In the genomic region with DNA sequence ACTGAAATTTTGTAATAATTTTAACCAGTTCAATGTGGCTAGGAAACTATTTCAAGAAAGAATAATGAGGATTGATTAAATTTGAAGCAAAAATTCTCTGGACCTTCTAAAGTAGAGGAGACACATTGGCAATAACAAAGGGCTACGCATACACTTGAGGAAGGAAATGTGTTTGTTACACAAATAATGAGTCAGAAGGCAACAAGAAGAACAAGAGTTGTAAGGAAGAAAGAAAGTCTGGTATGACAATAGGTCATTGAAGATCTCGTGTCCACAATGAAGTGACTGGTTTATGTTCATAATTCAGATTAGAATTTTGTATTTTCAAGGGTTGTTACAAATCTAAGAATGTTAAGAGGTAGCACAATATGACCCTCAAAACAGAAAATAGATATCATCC, we compare ENCODE assay signal across 26 cellular contexts. TPM values are rescaled to one million over a fixed set of nuclear protein-coding genes. Genes with fewer than 3 reads are reported as not detected.
DNase-seq lines count a peak whose midpoint lies in the region; ATAC-seq and TF ChIP-seq lines count a peak whose summit lies in the region.
"Had no signal": no experiment of that assay in that cellular context is flagged by ENCODE, and none has a peak within 500 bp of the region (broad histone marks: within the 10 kb centered on the region; RNA-seq: fewer than 3 reads in every experiment).

No MANE protein-coding gene starts in this region.

- no peak for ATAC-seq in effector memory CD8-positive, alpha-beta T cell (replicated peaks)
- ATAC-seq: GM23338 had no signal

- WGBS in hepatocyte (ENCODE audit: low lambda C conversion rate, missing lambda C conversion rate): 89% methylated on average over 2 of the region's 2 CpGs

- no peaks in the 10 kb centered on the region for H3K9me3 ChIP-seq in hepatocyte (ENCODE audit: low read depth)
- H3K9me3 ChIP-seq: Caco-2, lower lobe of right lung, thoracic aorta had no signal

- H3K4me2 ChIP-seq in hepatocyte: no peak overlapping the region
- H3K4me2 ChIP-seq: GM23338 had no signal

- no peak overlapping the region for H3K4me3 ChIP-seq in hepatocyte
- H3K4me3 ChIP-seq: cardiac muscle cell, GM23338, lower lobe of right lung, thoracic aorta had no signal

- no peaks in the 10 kb centered on the region for H3K27me3 Mint-ChIP-seq in activated T-helper 1 cell treated with anti-CD3 and anti-CD28 coated beads, Interleukin-12 subunit alpha, Interleukin-12 subunit beta, Interleukin-2, Interleukin-4 antibody, amounts not matched to agents 30 ng/mL and 10 ng/mL and 1 ng/mL, durations not matched to agents 14 hours and 24 hours and 36 hours (ENCODE audit: insufficient read depth)
- H3K27me3 Mint-ChIP-seq in effector memory CD8-positive, alpha-beta T cell: no peaks in the 10 kb centered on the region
- H3K27me3 Mint-ChIP-seq: activated CD4-positive, alpha-beta memory T cell treated with anti-CD3 and anti-CD28 coated beads for 36 hours had no signal

- peaks cover 56% of the 10 kb centered on the region for H3K36me3 Mint-ChIP-seq in activated T-helper 1 cell treated with anti-CD3 and anti-CD28 coated beads, Interleukin-12 subunit alpha, Interleukin-12 subunit beta, Interleukin-2, Interleukin-4 antibody, amounts not matched to agents 30 ng/mL and 10 ng/mL and 1 ng/mL, durations not matched to agents 14 hours and 24 hours and 36 hours (ENCODE audit: low read depth)
- peaks cover 19% of the 10 kb centered on the region for H3K36me3 Mint-ChIP-seq in effector memory CD8-positive, alpha-beta T cell (ENCODE audit: insufficient read depth)

- H3K27ac Mint-ChIP-seq in activated T-helper 1 cell treated with anti-CD3 and anti-CD28 coated beads, Interleukin-12 subunit alpha, Interleukin-12 subunit beta, Interleukin-2, Interleukin-4 antibody, amounts not matched to agents 30 ng/mL and 10 ng/mL and 1 ng/mL, durations not matched to agents 14 hours and 24 hours and 36 hours: peak overlapping the region; percentile 37
- H3K27ac Mint-ChIP-seq in effector memory CD8-positive, alpha-beta T cell: no peak overlapping the region
- H3K27ac Mint-ChIP-seq: activated CD4-positive, alpha-beta memory T cell treated with anti-CD3 and anti-CD28 coated beads for 36 hours; GM23338 had no signal

- intact Hi-C loops in activated T-helper 1 cell treated with anti-CD3 and anti-CD28 coated beads, Interleukin-12 subunit alpha, Interleukin-12 subunit beta, Interleukin-2, Interleukin-4 antibody, amounts not matched to agents 30 ng/mL and 10 ng/mL and 1 ng/mL, durations not matched to agents 14 hours and 24 hours and 36 hours (cut with micrococcal nuclease): no loop called here

- no peaks in the 10 kb centered on the region for H3K9me2 ChIP-seq in hepatocyte (replicated peaks; ENCODE audit: insufficient read depth)

- H3K4me1 Mint-ChIP-seq in activated T-helper 1 cell treated with anti-CD3 and anti-CD28 coated beads, Interleukin-12 subunit alpha, Interleukin-12 subunit beta, Interleukin-2, Interleukin-4 antibody, amounts not matched to agents 30 ng/mL and 10 ng/mL and 1 ng/mL, durations not matched to agents 14 hours and 24 hours and 36 hours (ENCODE audit: low read depth): peaks cover 62% of the 10 kb centered on the region
- peaks cover 18 to 45% of the 10 kb centered on the region in 2 donors for H3K4me1 Mint-ChIP-seq in effector memory CD8-positive, alpha-beta T cell (ENCODE audit: low read depth in 2 of 2)

- H3K36me3 ChIP-seq in hepatocyte (replicated peaks; ENCODE audit: insufficient read depth, low read depth): no peaks in the 10 kb centered on the region
- H3K36me3 ChIP-seq: cardiac muscle cell, lower lobe of right lung, thoracic aorta had no signal

- DNase-seq in NOMO-1 treated with DMSO at 0.1 percent for 48 hours (lab: John Stamatoyannopoulos, UW; ENCODE audit: unreplicated experiment) (peak; percentile 5), NOMO-1 treated with dmso at 0.1 percent for 144 hours (lab: John Stamatoyannopoulos, UW; ENCODE audit: unreplicated experiment) (no peak), glomerular endothelial cell (ENCODE audit: extremely low read depth, low read depth, low spot score) (peak; percentile 55), SW 1271 (lab: John Stamatoyannopoulos, UW) (no peak), hepatocyte (ENCODE audit: low spot score) (no peak), epidermal melanocyte (ENCODE audit: insufficient read length, low spot score) (no peak)
- no peak for DNase-seq in activated T-helper 1 cell treated with anti-CD3 and anti-CD28 coated beads, Interleukin-12 subunit alpha, Interleukin-12 subunit beta, Interleukin-2, Interleukin-4 antibody, amounts not matched to agents 30 ng/mL and 10 ng/mL and 1 ng/mL, durations not matched to agents 14 hours and 24 hours and 36 hours (ENCODE audit: low spot score)
- no peak for DNase-seq in effector memory CD8-positive, alpha-beta T cell
- DNase-seq: activated CD4-positive, alpha-beta memory T cell treated with anti-CD3 and anti-CD28 coated beads for 36 hours; activated naive CD4-positive, alpha-beta T cell treated with Interleukin-2 at 50 U/mL for 16 hours; activated T-cell treated with anti-CD3 and anti-CD28 coated beads for 4 hours; amygdala; Caco-2; erythroblast; kidney; lower lobe of right lung; NCI-H1436 treated with DMSO at 0.1 percent for 48 hours; NCI-H2171 treated with DMSO at 0.1 percent for 48 hours; NCI-H526 treated with DMSO at 0.1 percent for 48 hours; nucleus accumbens; small intestine; stimulated activated naive CD4-positive, alpha-beta T cell treated with Interleukin-2 at 50 U/mL for 16 hours had no signal

- no peaks in the 10 kb centered on the region for H3K4me1 ChIP-seq in hepatocyte (ENCODE audit: insufficient read depth)
- H3K4me1 ChIP-seq: Caco-2, lower lobe of right lung had no signal

- no peak overlapping the region for H3K27ac ChIP-seq in hepatocyte
- H3K27ac ChIP-seq: 22Rv1, cardiac muscle cell, lower lobe of right lung, thoracic aorta had no signal

- H2AFZ ChIP-seq in hepatocyte: no peak overlapping the region
- H2AFZ ChIP-seq: GM23338 had no signal

- no peaks in the 10 kb centered on the region for H3K79me2 ChIP-seq in hepatocyte

- peaks cover 11% of the 10 kb centered on the region for H3K9me3 Mint-ChIP-seq in activated T-helper 1 cell treated with anti-CD3 and anti-CD28 coated beads, Interleukin-12 subunit alpha, Interleukin-12 subunit beta, Interleukin-2, Interleukin-4 antibody, amounts not matched to agents 30 ng/mL and 10 ng/mL and 1 ng/mL, durations not matched to agents 14 hours and 24 hours and 36 hours
- H3K9me3 Mint-ChIP-seq in effector memory CD8-positive, alpha-beta T cell: no peaks in the 10 kb centered on the region
- H3K9me3 Mint-ChIP-seq: activated CD4-positive, alpha-beta memory T cell treated with anti-CD3 and anti-CD28 coated beads for 36 hours; GM23338 had no signal

- peak overlapping the region; percentile 43 for H3K4me3 Mint-ChIP-seq in activated T-helper 1 cell treated with anti-CD3 and anti-CD28 coated beads, Interleukin-12 subunit alpha, Interleukin-12 subunit beta, Interleukin-2, Interleukin-4 antibody, amounts not matched to agents 30 ng/mL and 10 ng/mL and 1 ng/mL, durations not matched to agents 14 hours and 24 hours and 36 hours
- H3K4me3 Mint-ChIP-seq in effector memory CD8-positive, alpha-beta T cell: no peak overlapping the region
- H3K4me3 Mint-ChIP-seq: activated CD4-positive, alpha-beta memory T cell treated with anti-CD3 and anti-CD28 coated beads for 36 hours; GM23338 had no signal

- no peaks in the 10 kb centered on the region for H4K20me1 ChIP-seq in hepatocyte (ENCODE audit: insufficient read depth, poor library complexity, severe bottlenecking)

- no peaks in the 10 kb centered on the region for H3K27me3 ChIP-seq in hepatocyte
- H3K27me3 ChIP-seq: cardiac muscle cell had no signal

- TF ChIP-seq CTCF in hepatocyte (IDR thresholded peaks at IDR 0.05; ENCODE audit: poor library complexity): no peak

RNA-seq across cellular contexts. Expression of a gene that starts 25.8 kb away (rescaled TPM):
- 63.1 and 65.2 TPM in 2 replicates for total RNA-seq in activated T-helper 1 cell treated with anti-CD3 and anti-CD28 coated beads, Interleukin-12 subunit alpha, Interleukin-12 subunit beta, Interleukin-2, Interleukin-4 antibody, amounts not matched to agents 30 ng/mL and 10 ng/mL and 1 ng/mL, durations not matched to agents 14 hours and 24 hours and 36 hours
- total RNA-seq in glomerular endothelial cell (1.6 and 3.9 TPM in 2 replicates), hepatocyte (6.0 and 7.1 TPM in 2 replicates)
- 1.8 and 3.1 TPM in 2 replicates for polyA plus RNA-seq in hepatocyte

Comparison
In these comparisons a context has a peak if more than half of its experiments do, and no peak if none do; other contexts are left out.
1. DNase-seq: peak in NOMO-1 treated with DMSO at 0.1 percent for 48 hours (single experiment) and glomerular endothelial cell (single experiment); none in NOMO-1 treated with dmso at 0.1 percent for 144 hours (single experiment), activated T-helper 1 cell treated with anti-CD3 and anti-CD28 coated beads, Interleukin-12 subunit alpha, Interleukin-12 subunit beta, Interleukin-2, Interleukin-4 antibody, amounts not matched to agents 30 ng/mL and 10 ng/mL and 1 ng/mL, durations not matched to agents 14 hours and 24 hours and 36 hours (single experiment), SW 1271 (0 of 2), hepatocyte (single experiment), epidermal melanocyte (single experiment) and effector memory CD8-positive, alpha-beta T cell (0 of 3).